In the genomic region with DNA sequence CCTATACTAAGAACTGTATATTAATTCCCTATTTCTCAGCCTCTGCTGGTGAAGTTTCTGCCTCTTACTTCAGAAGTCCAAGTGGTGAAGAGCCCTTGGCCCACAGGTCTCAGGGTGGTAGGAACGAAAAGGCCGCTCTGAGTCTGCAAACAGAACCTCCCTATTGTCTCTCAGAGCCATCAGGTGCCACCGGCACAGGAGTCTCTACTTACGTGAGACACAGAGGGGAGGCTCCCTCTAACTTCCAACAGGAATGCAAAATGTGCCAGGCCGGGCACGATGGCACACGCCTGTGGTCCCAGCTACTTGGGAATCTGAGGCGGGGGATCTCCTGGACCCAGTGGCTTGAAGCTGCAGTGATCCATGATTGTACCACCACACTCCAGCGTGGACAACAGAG, we compare ENCODE assay signal across 3 cellular contexts.
TF ChIP-seq lines count a peak whose summit lies in the region.

No MANE protein-coding gene starts in this region.

TF ChIP-seq in SK-N-SH, 30 proteins besides CTCF, POLR2A, EP300 and RAD21 (continued from another document):
- TF ChIP-seq CHD2 (IDR thresholded peaks at IDR 0.05; ENCODE audit: low read length, partially characterized antibody) (no peak), TCF12 (IDR thresholded peaks at IDR 0.05) (no peak), SMC3 (IDR thresholded peaks at IDR 0.05; ENCODE audit: low read depth, low read length) (no peak), GABPA (IDR thresholded peaks at IDR 0.05; ENCODE audit: low read depth) (no peak), MXI1 (IDR thresholded peaks at IDR 0.05; ENCODE audit: low read depth, low read length) (no peak), FOXM1 (IDR thresholded peaks at IDR 0.05; ENCODE audit: low read depth) (no peak), RCOR1 (IDR thresholded peaks at IDR 0.05; ENCODE audit: low read length) (no peak), ELF1 (IDR thresholded peaks at IDR 0.05) (no peak), EZH2phosphoT487 (IDR thresholded peaks at IDR 0.05; ENCODE audit: borderline replicate concordance, low read depth) (no peak)
- TF ChIP-seq, protein P1, sequence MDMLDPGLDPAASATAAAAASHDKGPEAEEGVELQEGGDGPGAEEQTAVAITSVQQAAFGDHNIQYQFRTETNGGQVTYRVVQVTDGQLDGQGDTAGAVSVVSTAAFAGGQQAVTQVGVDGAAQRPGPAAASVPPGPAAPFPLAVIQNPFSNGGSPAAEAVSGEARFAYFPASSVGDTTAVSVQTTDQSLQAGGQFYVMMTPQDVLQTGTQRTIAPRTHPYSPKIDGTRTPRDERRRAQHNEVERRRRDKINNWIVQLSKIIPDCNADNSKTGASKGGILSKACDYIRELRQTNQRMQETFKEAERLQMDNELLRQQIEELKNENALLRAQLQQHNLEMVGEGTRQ (IDR thresholded peaks at IDR 0.05; ENCODE audit: borderline replicate concordance, low read depth, low read length) = no peak
- TF ChIP-seq, protein P2, sequence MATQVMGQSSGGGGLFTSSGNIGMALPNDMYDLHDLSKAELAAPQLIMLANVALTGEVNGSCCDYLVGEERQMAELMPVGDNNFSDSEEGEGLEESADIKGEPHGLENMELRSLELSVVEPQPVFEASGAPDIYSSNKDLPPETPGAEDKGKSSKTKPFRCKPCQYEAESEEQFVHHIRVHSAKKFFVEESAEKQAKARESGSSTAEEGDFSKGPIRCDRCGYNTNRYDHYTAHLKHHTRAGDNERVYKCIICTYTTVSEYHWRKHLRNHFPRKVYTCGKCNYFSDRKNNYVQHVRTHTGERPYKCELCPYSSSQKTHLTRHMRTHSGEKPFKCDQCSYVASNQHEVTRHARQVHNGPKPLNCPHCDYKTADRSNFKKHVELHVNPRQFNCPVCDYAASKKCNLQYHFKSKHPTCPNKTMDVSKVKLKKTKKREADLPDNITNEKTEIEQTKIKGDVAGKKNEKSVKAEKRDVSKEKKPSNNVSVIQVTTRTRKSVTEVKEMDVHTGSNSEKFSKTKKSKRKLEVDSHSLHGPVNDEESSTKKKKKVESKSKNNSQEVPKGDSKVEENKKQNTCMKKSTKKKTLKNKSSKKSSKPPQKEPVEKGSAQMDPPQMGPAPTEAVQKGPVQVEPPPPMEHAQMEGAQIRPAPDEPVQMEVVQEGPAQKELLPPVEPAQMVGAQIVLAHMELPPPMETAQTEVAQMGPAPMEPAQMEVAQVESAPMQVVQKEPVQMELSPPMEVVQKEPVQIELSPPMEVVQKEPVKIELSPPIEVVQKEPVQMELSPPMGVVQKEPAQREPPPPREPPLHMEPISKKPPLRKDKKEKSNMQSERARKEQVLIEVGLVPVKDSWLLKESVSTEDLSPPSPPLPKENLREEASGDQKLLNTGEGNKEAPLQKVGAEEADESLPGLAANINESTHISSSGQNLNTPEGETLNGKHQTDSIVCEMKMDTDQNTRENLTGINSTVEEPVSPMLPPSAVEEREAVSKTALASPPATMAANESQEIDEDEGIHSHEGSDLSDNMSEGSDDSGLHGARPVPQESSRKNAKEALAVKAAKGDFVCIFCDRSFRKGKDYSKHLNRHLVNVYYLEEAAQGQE (IDR thresholded peaks at IDR 0.05; ENCODE audit: low read depth, low read length) = no peak

TF ChIP-seq in SK-N-SH treated with all-trans-retinoic acid at 6 μM for 48 hours, 23 proteins besides CTCF, POLR2A, EP300 and RAD21 (continued from another document and continues in another):
- TF ChIP-seq TCF4 (CRISPR knock-in tag; IDR thresholded peaks at IDR 0.05; ENCODE audit: borderline replicate concordance) (no peak), PPARA (CRISPR knock-in tag; IDR thresholded peaks at IDR 0.05; ENCODE audit: borderline replicate concordance) (no peak), ISL1 (CRISPR knock-in tag; IDR thresholded peaks at IDR 0.05) (no peak), ZNF565 (CRISPR knock-in tag; conservative IDR thresholded peaks at IDR 0.05; ENCODE audit: low read depth) (no peak), ZFP3 (CRISPR knock-in tag; IDR thresholded peaks at IDR 0.05) (no peak), OSR1 (CRISPR knock-in tag; IDR thresholded peaks at IDR 0.05) (no peak), BACH2 (CRISPR knock-in tag; IDR thresholded peaks at IDR 0.05; ENCODE audit: borderline replicate concordance) (no peak), GLIS3 (CRISPR knock-in tag; IDR thresholded peaks at IDR 0.05) (no peak), ARNTL (CRISPR knock-in tag; IDR thresholded peaks at IDR 0.05; ENCODE audit: borderline replicate concordance, low read depth) (no peak)
- TF ChIP-seq, protein P3, sequence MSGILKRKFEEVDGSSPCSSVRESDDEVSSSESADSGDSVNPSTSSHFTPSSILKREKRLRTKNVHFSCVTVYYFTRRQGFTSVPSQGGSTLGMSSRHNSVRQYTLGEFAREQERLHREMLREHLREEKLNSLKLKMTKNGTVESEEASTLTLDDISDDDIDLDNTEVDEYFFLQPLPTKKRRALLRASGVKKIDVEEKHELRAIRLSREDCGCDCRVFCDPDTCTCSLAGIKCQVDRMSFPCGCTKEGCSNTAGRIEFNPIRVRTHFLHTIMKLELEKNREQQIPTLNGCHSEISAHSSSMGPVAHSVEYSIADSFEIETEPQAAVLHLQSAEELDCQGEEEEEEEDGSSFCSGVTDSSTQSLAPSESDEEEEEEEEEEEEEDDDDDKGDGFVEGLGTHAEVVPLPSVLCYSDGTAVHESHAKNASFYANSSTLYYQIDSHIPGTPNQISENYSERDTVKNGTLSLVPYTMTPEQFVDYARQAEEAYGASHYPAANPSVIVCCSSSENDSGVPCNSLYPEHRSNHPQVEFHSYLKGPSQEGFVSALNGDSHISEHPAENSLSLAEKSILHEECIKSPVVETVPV (CRISPR knock-in tag; IDR thresholded peaks at IDR 0.05) = no peak
- TF ChIP-seq, protein P4, sequence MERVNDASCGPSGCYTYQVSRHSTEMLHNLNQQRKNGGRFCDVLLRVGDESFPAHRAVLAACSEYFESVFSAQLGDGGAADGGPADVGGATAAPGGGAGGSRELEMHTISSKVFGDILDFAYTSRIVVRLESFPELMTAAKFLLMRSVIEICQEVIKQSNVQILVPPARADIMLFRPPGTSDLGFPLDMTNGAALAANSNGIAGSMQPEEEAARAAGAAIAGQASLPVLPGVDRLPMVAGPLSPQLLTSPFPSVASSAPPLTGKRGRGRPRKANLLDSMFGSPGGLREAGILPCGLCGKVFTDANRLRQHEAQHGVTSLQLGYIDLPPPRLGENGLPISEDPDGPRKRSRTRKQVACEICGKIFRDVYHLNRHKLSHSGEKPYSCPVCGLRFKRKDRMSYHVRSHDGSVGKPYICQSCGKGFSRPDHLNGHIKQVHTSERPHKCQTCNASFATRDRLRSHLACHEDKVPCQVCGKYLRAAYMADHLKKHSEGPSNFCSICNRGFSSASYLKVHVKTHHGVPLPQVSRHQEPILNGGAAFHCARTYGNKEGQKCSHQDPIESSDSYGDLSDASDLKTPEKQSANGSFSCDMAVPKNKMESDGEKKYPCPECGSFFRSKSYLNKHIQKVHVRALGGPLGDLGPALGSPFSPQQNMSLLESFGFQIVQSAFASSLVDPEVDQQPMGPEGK (CRISPR knock-in tag; IDR thresholded peaks at IDR 0.05; ENCODE audit: borderline replicate concordance) = no peak
- TF ChIP-seq, protein P5, sequence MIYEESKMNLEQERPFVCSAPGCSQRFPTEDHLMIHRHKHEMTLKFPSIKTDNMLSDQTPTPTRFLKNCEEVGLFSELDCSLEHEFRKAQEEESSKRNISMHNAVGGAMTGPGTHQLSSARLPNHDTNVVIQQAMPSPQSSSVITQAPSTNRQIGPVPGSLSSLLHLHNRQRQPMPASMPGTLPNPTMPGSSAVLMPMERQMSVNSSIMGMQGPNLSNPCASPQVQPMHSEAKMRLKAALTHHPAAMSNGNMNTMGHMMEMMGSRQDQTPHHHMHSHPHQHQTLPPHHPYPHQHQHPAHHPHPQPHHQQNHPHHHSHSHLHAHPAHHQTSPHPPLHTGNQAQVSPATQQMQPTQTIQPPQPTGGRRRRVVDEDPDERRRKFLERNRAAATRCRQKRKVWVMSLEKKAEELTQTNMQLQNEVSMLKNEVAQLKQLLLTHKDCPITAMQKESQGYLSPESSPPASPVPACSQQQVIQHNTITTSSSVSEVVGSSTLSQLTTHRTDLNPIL (CRISPR knock-in tag; IDR thresholded peaks at IDR 0.05; ENCODE audit: low read depth) = no peak
- TF ChIP-seq, protein P6, sequence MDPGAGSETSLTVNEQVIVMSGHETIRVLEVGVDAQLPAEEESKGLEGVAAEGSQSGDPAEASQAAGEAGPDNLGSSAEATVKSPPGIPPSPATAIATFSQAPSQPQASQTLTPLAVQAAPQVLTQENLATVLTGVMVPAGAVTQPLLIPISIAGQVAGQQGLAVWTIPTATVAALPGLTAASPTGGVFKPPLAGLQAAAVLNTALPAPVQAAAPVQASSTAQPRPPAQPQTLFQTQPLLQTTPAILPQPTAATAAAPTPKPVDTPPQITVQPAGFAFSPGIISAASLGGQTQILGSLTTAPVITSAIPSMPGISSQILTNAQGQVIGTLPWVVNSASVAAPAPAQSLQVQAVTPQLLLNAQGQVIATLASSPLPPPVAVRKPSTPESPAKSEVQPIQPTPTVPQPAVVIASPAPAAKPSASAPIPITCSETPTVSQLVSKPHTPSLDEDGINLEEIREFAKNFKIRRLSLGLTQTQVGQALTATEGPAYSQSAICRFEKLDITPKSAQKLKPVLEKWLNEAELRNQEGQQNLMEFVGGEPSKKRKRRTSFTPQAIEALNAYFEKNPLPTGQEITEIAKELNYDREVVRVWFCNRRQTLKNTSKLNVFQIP (CRISPR knock-in tag; IDR thresholded peaks at IDR 0.05; ENCODE audit: borderline replicate concordance, low read depth) = no peak

TF ChIP-seq in GM23338, 12 proteins besides CTCF, POLR2A, EP300 and RAD21 (continued from another document):
- no peak for TF ChIP-seq ZNF114 (CRISPR knock-in tag; IDR thresholded peaks at IDR 0.05)
- no peak for TF ChIP-seq EZH2phosphoT487 (IDR thresholded peaks at IDR 0.05; ENCODE audit: unreplicated experiment)
- TF ChIP-seq, protein P7, sequence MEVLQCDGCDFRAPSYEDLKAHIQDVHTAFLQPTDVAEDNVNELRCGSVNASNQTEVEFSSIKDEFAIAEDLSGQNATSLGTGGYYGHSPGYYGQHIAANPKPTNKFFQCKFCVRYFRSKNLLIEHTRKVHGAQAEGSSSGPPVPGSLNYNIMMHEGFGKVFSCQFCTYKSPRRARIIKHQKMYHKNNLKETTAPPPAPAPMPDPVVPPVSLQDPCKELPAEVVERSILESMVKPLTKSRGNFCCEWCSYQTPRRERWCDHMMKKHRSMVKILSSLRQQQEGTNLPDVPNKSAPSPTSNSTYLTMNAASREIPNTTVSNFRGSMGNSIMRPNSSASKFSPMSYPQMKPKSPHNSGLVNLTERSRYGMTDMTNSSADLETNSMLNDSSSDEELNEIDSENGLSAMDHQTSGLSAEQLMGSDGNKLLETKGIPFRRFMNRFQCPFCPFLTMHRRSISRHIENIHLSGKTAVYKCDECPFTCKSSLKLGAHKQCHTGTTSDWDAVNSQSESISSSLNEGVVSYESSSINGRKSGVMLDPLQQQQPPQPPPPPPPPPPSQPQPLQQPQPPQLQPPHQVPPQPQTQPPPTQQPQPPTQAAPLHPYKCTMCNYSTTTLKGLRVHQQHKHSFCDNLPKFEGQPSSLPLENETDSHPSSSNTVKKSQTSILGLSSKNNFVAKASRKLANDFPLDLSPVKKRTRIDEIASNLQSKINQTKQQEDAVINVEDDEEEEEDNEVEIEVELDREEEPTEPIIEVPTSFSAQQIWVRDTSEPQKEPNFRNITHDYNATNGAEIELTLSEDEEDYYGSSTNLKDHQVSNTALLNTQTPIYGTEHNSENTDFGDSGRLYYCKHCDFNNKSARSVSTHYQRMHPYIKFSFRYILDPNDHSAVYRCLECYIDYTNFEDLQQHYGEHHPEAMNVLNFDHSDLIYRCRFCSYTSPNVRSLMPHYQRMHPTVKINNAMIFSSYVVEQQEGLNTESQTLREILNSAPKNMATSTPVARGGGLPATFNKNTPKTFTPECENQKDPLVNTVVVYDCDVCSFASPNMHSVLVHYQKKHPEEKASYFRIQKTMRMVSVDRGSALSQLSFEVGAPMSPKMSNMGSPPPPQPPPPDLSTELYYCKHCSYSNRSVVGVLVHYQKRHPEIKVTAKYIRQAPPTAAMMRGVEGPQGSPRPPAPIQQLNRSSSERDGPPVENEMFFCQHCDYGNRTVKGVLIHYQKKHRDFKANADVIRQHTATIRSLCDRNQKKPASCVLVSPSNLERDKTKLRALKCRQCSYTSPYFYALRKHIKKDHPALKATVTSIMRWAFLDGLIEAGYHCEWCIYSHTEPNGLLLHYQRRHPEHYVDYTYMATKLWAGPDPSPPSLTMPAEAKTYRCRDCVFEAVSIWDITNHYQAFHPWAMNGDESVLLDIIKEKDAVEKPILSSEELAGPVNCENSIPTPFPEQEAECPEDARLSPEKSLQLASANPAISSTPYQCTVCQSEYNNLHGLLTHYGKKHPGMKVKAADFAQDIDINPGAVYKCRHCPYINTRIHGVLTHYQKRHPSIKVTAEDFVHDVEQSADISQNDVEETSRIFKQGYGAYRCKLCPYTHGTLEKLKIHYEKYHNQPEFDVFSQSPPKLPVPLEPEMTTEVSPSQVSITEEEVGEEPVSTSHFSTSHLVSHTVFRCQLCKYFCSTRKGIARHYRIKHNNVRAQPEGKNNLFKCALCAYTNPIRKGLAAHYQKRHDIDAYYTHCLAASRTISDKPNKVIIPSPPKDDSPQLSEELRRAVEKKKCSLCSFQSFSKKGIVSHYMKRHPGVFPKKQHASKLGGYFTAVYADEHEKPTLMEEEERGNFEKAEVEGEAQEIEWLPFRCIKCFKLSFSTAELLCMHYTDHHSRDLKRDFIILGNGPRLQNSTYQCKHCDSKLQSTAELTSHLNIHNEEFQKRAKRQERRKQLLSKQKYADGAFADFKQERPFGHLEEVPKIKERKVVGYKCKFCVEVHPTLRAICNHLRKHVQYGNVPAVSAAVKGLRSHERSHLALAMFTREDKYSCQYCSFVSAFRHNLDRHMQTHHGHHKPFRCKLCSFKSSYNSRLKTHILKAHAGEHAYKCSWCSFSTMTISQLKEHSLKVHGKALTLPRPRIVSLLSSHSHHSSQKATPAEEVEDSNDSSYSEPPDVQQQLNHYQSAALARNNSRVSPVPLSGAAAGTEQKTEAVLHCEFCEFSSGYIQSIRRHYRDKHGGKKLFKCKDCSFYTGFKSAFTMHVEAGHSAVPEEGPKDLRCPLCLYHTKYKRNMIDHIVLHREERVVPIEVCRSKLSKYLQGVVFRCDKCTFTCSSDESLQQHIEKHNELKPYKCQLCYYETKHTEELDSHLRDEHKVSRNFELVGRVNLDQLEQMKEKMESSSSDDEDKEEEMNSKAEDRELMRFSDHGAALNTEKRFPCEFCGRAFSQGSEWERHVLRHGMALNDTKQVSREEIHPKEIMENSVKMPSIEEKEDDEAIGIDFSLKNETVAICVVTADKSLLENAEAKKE (CRISPR knock-in tag; IDR thresholded peaks at IDR 0.05) = no peak
- TF ChIP-seq CREB1 (CRISPR knock-in tag; IDR thresholded peaks at IDR 0.05; ENCODE audit: low read depth) = no peak
- no peak for TF ChIP-seq ZNF331 (CRISPR knock-in tag; IDR thresholded peaks at IDR 0.05; ENCODE audit: low read depth)
- no peak for TF ChIP-seq JUNB (IDR thresholded peaks at IDR 0.05; ENCODE audit: unreplicated experiment)
TF ChIP-seq in GM23338: peak in this region for 0.
